Comparison of ENCODE assay signal across 8 cellular contexts in genomic region chr7:149714081-149714909, GRCh38. TPM values are rescaled to one million over a fixed set of nuclear protein-coding genes. Genes with fewer than 3 reads are reported as not detected.
DNase-seq lines count a peak whose midpoint lies in the region; ATAC-seq and TF ChIP-seq lines count a peak whose summit lies in the region.

No MANE protein-coding gene starts in this region.

- H3K4me3 Mint-ChIP-seq in activated naive CD4-positive, alpha-beta T cell treated with anti-CD3 and anti-CD28 coated beads for 36 hours: peak overlapping the region; percentile 73

- H3K4me1 Mint-ChIP-seq in activated naive CD4-positive, alpha-beta T cell treated with anti-CD3 and anti-CD28 coated beads for 36 hours (ENCODE audit: low read depth): peaks cover 17% of the 10 kb centered on the region

- TF ChIP-seq POLR2A in gastroesophageal sphincter (IDR thresholded peaks at IDR 0.05): peak in 1 of 2 donors; percentile 2

- ATAC-seq in gastroesophageal sphincter: peak; percentile 97

- TF ChIP-seq EP300 in gastroesophageal sphincter (IDR thresholded peaks at IDR 0.05): no peak

- H3K4me3 ChIP-seq in SJSA1 (peak overlapping the region; percentile 81), gastroesophageal sphincter (peak overlapping the region; percentile 63 to 79), neutrophil (ENCODE audit: low read depth in 1 of 2, low read length in 1 of 2) (peak overlapping the region; percentile 64 to 79)

- H3K4me1 ChIP-seq in SJSA1 (replicated peaks) (peaks cover 13% of the 10 kb centered on the region), gastroesophageal sphincter (peaks cover 0 to 44% (median 14%) of the 10 kb centered on the region in 3 donors), neutrophil (ENCODE audit: control insufficient read depth in 1 of 2, insufficient read depth in 1 of 2, low read depth in 1 of 2, low read length in 1 of 2) (peaks cover 12 to 13% of the 10 kb centered on the region in 2 experiments)

- DNase-seq in EH (ENCODE audit: low read depth) (peak; percentile 88), GOT3 (lab: John Stamatoyannopoulos, UW) (peak; percentile 44), M059J (ENCODE audit: low read depth) (peak; percentile 77), SJSA1 (ENCODE audit: low read depth in 1 of 2, low spot score in 2 of 2) (peak; percentile 60 to 88), stromal cell of bone marrow (ENCODE audit: low read depth) (peak; percentile 69)
- DNase-seq in activated naive CD4-positive, alpha-beta T cell treated with anti-CD3 and anti-CD28 coated beads for 36 hours: peak; percentile 94

- peaks cover 3% of the 10 kb centered on the region for H3K36me3 ChIP-seq in SJSA1
- H3K36me3 ChIP-seq in gastroesophageal sphincter: peaks cover 0 to 3% of the 10 kb centered on the region in 2 donors
- H3K36me3 ChIP-seq in neutrophil: no peaks in the 10 kb centered on the region

- H3K27me3 Mint-ChIP-seq in activated naive CD4-positive, alpha-beta T cell treated with anti-CD3 and anti-CD28 coated beads for 36 hours (ENCODE audit: low read depth): no peaks in the 10 kb centered on the region

- CTCF ChIA-PET in activated naive CD4-positive, alpha-beta T cell treated with anti-CD3 and anti-CD28 coated beads for 36 hours (lab: Charles Lee): interaction anchor here (0.9 kb wide), 1 partner anchor 44 kb away, joined by 3 read pairs; no protein-coding TSS in a partner anchor

- TF ChIP-seq CTCF in gastroesophageal sphincter (IDR thresholded peaks at IDR 0.05) (peak in 1 of 4 experiments; percentile 18), neutrophil (IDR thresholded peaks at IDR 0.05) (peak; percentile 37)

- WGBS in gastroesophageal sphincter (ENCODE audit: low coverage in 1 of 2), 2 donors: no CpG with 5 or more reads among the region's 88 CpGs

- H3K36me3 Mint-ChIP-seq in activated naive CD4-positive, alpha-beta T cell treated with anti-CD3 and anti-CD28 coated beads for 36 hours (ENCODE audit: low read depth): peaks cover 10% of the 10 kb centered on the region

- H3K27ac Mint-ChIP-seq in activated naive CD4-positive, alpha-beta T cell treated with anti-CD3 and anti-CD28 coated beads for 36 hours: no peak overlapping the region

- intact Hi-C loops in activated naive CD4-positive, alpha-beta T cell treated with anti-CD3 and anti-CD28 coated beads for 36 hours (cut with micrococcal nuclease): loop anchor here (1.0 to 10.0 kb wide), 7 partner anchors 57 to 689 kb away; partner anchors contain the start of genes PDIA4, ZNF425 and ZNF862

- H3K27ac ChIP-seq in SJSA1 (no peak overlapping the region), gastroesophageal sphincter (peak overlapping the region in 3 of 4 donors; percentile 84 to 88 (median 84)), neutrophil (peak overlapping the region; percentile 3)

- H3K27me3 ChIP-seq in SJSA1 (replicated peaks) (no peaks in the 10 kb centered on the region), gastroesophageal sphincter (no peaks in the 10 kb centered on the region), neutrophil (peaks cover 15% of the 10 kb centered on the region)

- H3K9me3 Mint-ChIP-seq in activated naive CD4-positive, alpha-beta T cell treated with anti-CD3 and anti-CD28 coated beads for 36 hours: peaks cover 21% of the 10 kb centered on the region

- H3K9me3 ChIP-seq in SJSA1 (replicated peaks) (peaks cover 34% of the 10 kb centered on the region), gastroesophageal sphincter (peaks cover 0 to 26% (median 0%) of the 10 kb centered on the region in 3 donors), neutrophil (peaks cover 11% of the 10 kb centered on the region)

RNA-seq across cellular contexts. Expression of gene ZNF467, which starts 59.1 kb away (rescaled TPM):
- 0.96 TPM in 1 of 2 replicates, not detected in the other for total RNA-seq in M059J (2014; rRNA removed; shearing (Covaris generic))
- total RNA-seq in SJSA1 (2014; rRNA removed; shearing (Covaris generic)): not detected in 2 replicates
- total RNA-seq in activated naive CD4-positive, alpha-beta T cell treated with anti-CD3 and anti-CD28 coated beads for 36 hours: under 1 TPM; 0.47 to 0.93 TPM
- 10 to 100 TPM in 1 of 4 donors, 1 to 10 TPM in 3; 4.2 to 15.4 (median 9.3) TPM for total RNA-seq in gastroesophageal sphincter

Comparison
In these comparisons a context has a peak if more than half of its experiments do, and no peak if none do; other contexts are left out.
1. DNase-seq: peak in every context shown above with its lines; median percentile 94 in activated naive CD4-positive, alpha-beta T cell treated with anti-CD3 and anti-CD28 coated beads for 36 hours; 88 in EH; 77 in M059J; 74 in SJSA1; 69 in stromal cell of bone marrow; 44 in GOT3.